ENCODE assay signal across 10 cellular contexts in genomic region chr14:104820669-104821228, GRCh38. TPM values are rescaled to one million over a fixed set of nuclear protein-coding genes. Genes with fewer than 3 reads are reported as not detected.
DNase-seq lines count a peak whose midpoint lies in the region; ATAC-seq, FAIRE-seq and TF ChIP-seq lines count a peak whose summit lies in the region.
"Had no signal": no experiment of that assay in that cellular context is flagged by ENCODE, and none has a peak within 500 bp of the region (broad histone marks: within the 10 kb centered on the region; RNA-seq: fewer than 3 reads in every experiment).

No MANE protein-coding gene starts in this region.

- H3K9ac ChIP-seq in colonic mucosa (ENCODE audit: low read depth in 2 of 2, low read length in 2 of 2), result no peak overlapping the region
- H3K9ac ChIP-seq in liver (ENCODE audit: low read depth in 1 of 2, low read length in 2 of 2), result no peak overlapping the region

- TF ChIP-seq POLR2A in A549 (IDR thresholded peaks at IDR 0.05; ENCODE audit: low read length), result no peak

- H3K4me1 ChIP-seq in A549 (peaks cover 12% of the 10 kb centered on the region), colonic mucosa (peaks cover 6% of the 10 kb centered on the region), liver (ENCODE audit: control insufficient read depth in 4 of 4, insufficient read depth in 4 of 4, low read length in 3 of 4) (peaks cover 2 to 15% (median 7%) of the 10 kb centered on the region in 4 donors)

- H3K27ac ChIP-seq in A549, result peak overlapping the region in 1 of 2 experiments; percentile 51; a peak in 2 of 6 replicates
- H3K27ac ChIP-seq in colonic mucosa, result no peak overlapping the region
- H3K27ac ChIP-seq in liver (ENCODE audit: low read depth in 1 of 2, low read length in 2 of 2), result no peak overlapping the region

- FAIRE-seq in A549 (lab: Jason Lieb, UNC) (no peak), GM19239 (lab: Jason Lieb, UNC) (no peak)

- H3K27me3 ChIP-seq in colonic mucosa (no peaks in the 10 kb centered on the region), liver (ENCODE audit: control insufficient read depth in 4 of 4, insufficient read depth in 4 of 4, low read length in 3 of 4) (peaks cover 0 to 2% (median 0%) of the 10 kb centered on the region in 4 donors)

- TF ChIP-seq CTCF in A549 (IDR thresholded peaks at IDR 0.05) (no peak; the same call in 1 of the 3 replicates), colonic mucosa (IDR thresholded peaks at IDR 0.05) (peak; percentile 12), liver (IDR thresholded peaks at IDR 0.05; ENCODE audit: low read depth, low read length, missing input control) (peak; percentile 60)

- 48% methylated on average over 22 of the region's 22 CpGs for WGBS in A549 (ENCODE audit: missing lambda C conversion rate)
- 27% methylated on average over 22 of the region's 22 CpGs for WGBS in liver

- ATAC-seq in A549 (peak; percentile 78 to 85), GM18867 (IDR thresholded peaks at IDR 0.05; ENCODE audit: unreplicated experiment) (no peak), HG02870 (IDR thresholded peaks at IDR 0.05; ENCODE audit: unreplicated experiment) (no peak)
- ATAC-seq: activated naive CD4-positive, alpha-beta T cell treated with anti-CD3 and anti-CD28 coated beads, Interleukin-2, amount 50 U/mL, for 72 hours had no signal

- H3K9me3 ChIP-seq in A549 (no peaks in the 10 kb centered on the region), colonic mucosa (no peaks in the 10 kb centered on the region), liver (ENCODE audit: control insufficient read depth in 4 of 4, low read length in 3 of 4) (no peaks in the 10 kb centered on the region)

- peak in 1 of 2 experiments; percentile 33; a peak in 2 of 5 replicates for TF ChIP-seq RAD21 in A549 (conservative IDR thresholded peaks at IDR 0.05 in 1 of 2, IDR thresholded peaks at IDR 0.05 in 1 of 2)
- TF ChIP-seq RAD21 in liver (IDR thresholded peaks at IDR 0.05), result peak; percentile 67 to 82

- peak overlapping the region; percentile 47 for H3K4me2 ChIP-seq in A549

- intact Hi-C loops in colonic mucosa (cut with DNase I), result no loop called here

- CTCF ChIA-PET in A549 (lab: Yijun Ruan, JAX), result interaction anchor here (0.7 to 2.4 kb wide), 19 partner anchors 10 to 265 kb away, joined by 3 to 7 read pairs (median 4); partner anchors contain the start of genes AKT1 and SIVA1

- DNase-seq in A549 (ENCODE audit: low read depth in 1 of 2, low spot score in 1 of 2), result peak; percentile 75 to 82
- DNase-seq in LHCN-M2 (ENCODE audit: low read depth), result peak; percentile 30
- DNase-seq in colonic mucosa, result peak; percentile 64
- DNase-seq in activated gamma-delta T cell (lab: John Stamatoyannopoulos, UW), result no peak
- no peak for DNase-seq in GM19239 (ENCODE audit: insufficient read length, low spot score)
- DNase-seq: stimulated activated CD4-positive, alpha-beta T cell treated with anti-CD3 and anti-CD28 coated beads, Interleukin-15, amount 100 ng/mL, for 24 hours had no signal

- no peaks in the 10 kb centered on the region for H3K36me3 ChIP-seq in colonic mucosa
- no peaks in the 10 kb centered on the region for H3K36me3 ChIP-seq in liver (ENCODE audit: control insufficient read depth in 4 of 4, insufficient read depth in 3 of 4, low read depth in 1 of 4, low read length in 3 of 4)

- POLR2A ChIA-PET in A549 (lab: Yijun Ruan, JAX), result interaction anchor here (0.6 to 1.0 kb wide), 2 partner anchors 45 to 68 kb away, joined by 3 to 4 read pairs; partner anchors contain the start of gene SIVA1

- no peak for TF ChIP-seq EP300 in A549 (IDR thresholded peaks at IDR 0.05)

- H3K4me3 ChIP-seq in A549 (no peak overlapping the region), colonic mucosa (no peak overlapping the region), liver (ENCODE audit: low read depth in 1 of 3, low read length in 3 of 3) (no peak overlapping the region)

TF ChIP-seq in A549, 52 proteins besides CTCF, POLR2A, EP300 and RAD21:
- TF ChIP-seq MAX (IDR thresholded peaks at IDR 0.05) (peak; percentile 29; the same call in 1 of the 2 replicates), SMC3 (IDR thresholded peaks at IDR 0.05) (0 out of 3 replicates have a peak, but pooled peaks have one; percentile 27), FOSL2 (IDR thresholded peaks at IDR 0.05) (no peak), FOSL2 (CRISPR knock-in tag; IDR thresholded peaks at IDR 0.05) (no peak)

TF ChIP-seq in liver, 16 proteins besides CTCF, POLR2A, EP300 and RAD21 (continues in another document):
- TF ChIP-seq SP1 (IDR thresholded peaks at IDR 0.05), result no peak
- no peak for TF ChIP-seq FOXA1 (IDR thresholded peaks at IDR 0.05)
- no peak for TF ChIP-seq HNF4G (IDR thresholded peaks at IDR 0.05)
- no peak for TF ChIP-seq YY1 (IDR thresholded peaks at IDR 0.05)
- TF ChIP-seq EGR1 (IDR thresholded peaks at IDR 0.05; ENCODE audit: low read depth in 2 of 2), result no peak
- no peak for TF ChIP-seq ZBTB33 (IDR thresholded peaks at IDR 0.05)
- no peak for TF ChIP-seq MAX (IDR thresholded peaks at IDR 0.05)
- TF ChIP-seq TAF1 (conservative IDR thresholded peaks at IDR 0.05), result no peak
- TF ChIP-seq NR2F2 (IDR thresholded peaks at IDR 0.05), result no peak
- no peak for TF ChIP-seq JUND (IDR thresholded peaks at IDR 0.05)
- TF ChIP-seq ATF3 (IDR thresholded peaks at IDR 0.05), result no peak
- TF ChIP-seq FOXA2 (IDR thresholded peaks at IDR 0.05), result no peak
- TF ChIP-seq RXRA (IDR thresholded peaks at IDR 0.05), result no peak
- no peak for TF ChIP-seq HNF4A (conservative IDR thresholded peaks at IDR 0.05)
- TF ChIP-seq GABPA (IDR thresholded peaks at IDR 0.05 in 1 of 2, conservative IDR thresholded peaks at IDR 0.05 in 1 of 2), result no peak

RNA-seq across cellular contexts. Expression of gene ZBTB42, which starts 19.8 kb away (rescaled TPM):
- polyA plus RNA-seq in A549 (2011; rRNA removed) (1.6 and 2.1 TPM in 2 replicates), A549 (2017; fragmentation: RNase III; extraction: RNeasy Plus Mini Kit Qiagen cat#74134 plus additional on column Dnase treatment) (2.3 to 3.1 TPM (median 2.6 TPM) in 3 replicates), liver (1 to 10 TPM; 1.5 to 4.4 TPM)
- 1.6 and 2.9 TPM in 2 replicates for polyA plus RNA-seq in A549 (2012; cell fraction: cytosol; rRNA removed)
- 2.3 and 2.9 TPM in 2 replicates for polyA plus RNA-seq in A549 (2012; cell fraction: nucleus; rRNA removed)
- polyA minus RNA-seq in A549 (2011; rRNA and poly(A)+ RNA removed), result 3.9 and 4.1 TPM in 2 replicates
- total RNA-seq in LHCN-M2 (2014; rRNA removed) (2.8 and 3.0 TPM in 2 replicates), colonic mucosa (1 to 10 TPM; 6.6 to 7.0 TPM), liver (1 to 10 TPM; 5.4 to 9.4 TPM)
- polyA plus RNA-seq in LHCN-M2 (2012), result 2.0 TPM

RNA-seq across cellular contexts. Expression of gene AKT1, which starts 25.2 kb away (rescaled TPM):
- polyA plus RNA-seq in A549 (2011; rRNA removed) (66.0 and 70.2 TPM in 2 replicates), A549 (2017; fragmentation: RNase III; extraction: RNeasy Plus Mini Kit Qiagen cat#74134 plus additional on column Dnase treatment) (87.1 to 93.8 TPM (median 93.0 TPM) in 3 replicates), liver (10 to 100 TPM; 30.6 to 78.2 TPM)
- 164 and 170 TPM in 2 replicates for polyA plus RNA-seq in A549 (2012; cell fraction: cytosol; rRNA removed)
- polyA plus RNA-seq in A549 (2012; cell fraction: nucleus; rRNA removed), result 315 and 328 TPM in 2 replicates
- polyA minus RNA-seq in A549 (2011; rRNA and poly(A)+ RNA removed), result 138 and 139 TPM in 2 replicates
- total RNA-seq in LHCN-M2 (2014; rRNA removed) (205 and 222 TPM in 2 replicates), colonic mucosa (100 to 1,000 TPM; 117 to 181 TPM), liver (100 to 1,000 TPM in 1 of 2 donors, 10 to 100 TPM in 1; 39.2 to 192 TPM)
- polyA plus RNA-seq in LHCN-M2 (2012), result 168 TPM

RNA-seq across cellular contexts. Expression of gene CEP170B, which starts 44.3 kb away (rescaled TPM):
- polyA plus RNA-seq in A549 (2011; rRNA removed) (3.9 and 4.5 TPM in 2 replicates), A549 (2017; fragmentation: RNase III; extraction: RNeasy Plus Mini Kit Qiagen cat#74134 plus additional on column Dnase treatment) (13.1 to 14.3 TPM (median 13.5 TPM) in 3 replicates), liver (10 to 100 TPM in 1 of 2 donors, 1 to 10 TPM in 1; 1.5 to 10.1 TPM)
- 8.7 and 12.5 TPM in 2 replicates for polyA plus RNA-seq in A549 (2012; cell fraction: cytosol; rRNA removed)
- 59.0 and 71.9 TPM in 2 replicates for polyA plus RNA-seq in A549 (2012; cell fraction: nucleus; rRNA removed)
- polyA minus RNA-seq in A549 (2011; rRNA and poly(A)+ RNA removed), result 3.8 and 4.3 TPM in 2 replicates
- total RNA-seq in LHCN-M2 (2014; rRNA removed) (30.3 and 32.7 TPM in 2 replicates), colonic mucosa (100 to 1,000 TPM in 1 of 2 donors, 10 to 100 TPM in 1; 57.2 to 110 TPM), liver (10 to 100 TPM in 1 of 2 donors, 1 to 10 TPM in 1; 3.4 to 10.9 TPM)
- 24.2 TPM for polyA plus RNA-seq in LHCN-M2 (2012)

Comparison
In these comparisons a context has a peak if more than half of its experiments do, and no peak if none do; other contexts are left out.
1. ATAC-seq: peak in A549 (2 of 2); none in GM18867 (single experiment) and HG02870 (single experiment).
2. DNase-seq: peak in A549 (2 of 2), LHCN-M2 (single experiment) and colonic mucosa (single experiment); none in activated gamma-delta T cell (single experiment) and GM19239 (single experiment).